ENCODE assay signal across 21 cellular contexts in genomic region chr1:171343727-171344472, GRCh38. TPM values are rescaled to one million over a fixed set of nuclear protein-coding genes. Genes with fewer than 3 reads are reported as not detected.
DNase-seq lines count a peak whose midpoint lies in the region; ATAC-seq and TF ChIP-seq lines count a peak whose summit lies in the region.
"Had no signal": no experiment of that assay in that cellular context is flagged by ENCODE, and none has a peak within 500 bp of the region (broad histone marks: within the 10 kb centered on the region; RNA-seq: fewer than 3 reads in every experiment).

No MANE protein-coding gene starts in this region.

- H3K27me3 Mint-ChIP-seq in activated CD4-positive, alpha-beta T cell treated with anti-CD3 and anti-CD28 coated beads, Interleukin-2, amount 10 ng/mL, durations not matched to agents 24 days and 14 days, result no peaks in the 10 kb centered on the region
- H3K27me3 Mint-ChIP-seq: activated CD4-positive, alpha-beta memory T cell treated with anti-CD3 and anti-CD28 coated beads, Interleukin-2, amount 10 ng/mL, durations not matched to agents 7 days and 5 days; B cell had no signal

- no peak overlapping the region for H3K4me3 Mint-ChIP-seq in activated CD4-positive, alpha-beta T cell treated with anti-CD3 and anti-CD28 coated beads, Interleukin-2, amount 10 ng/mL, durations not matched to agents 24 days and 14 days
- H3K4me3 Mint-ChIP-seq: activated CD4-positive, alpha-beta memory T cell treated with anti-CD3 and anti-CD28 coated beads, Interleukin-2, amount 10 ng/mL, durations not matched to agents 7 days and 5 days; B cell; HFFc6; stimulated activated effector memory CD8-positive, alpha-beta T cell treated with anti-CD3 and anti-CD28 coated beads, Interleukin-12 subunit alpha, Interleukin-12 subunit beta, amount 100 ng/mL, for 72 hours had no signal

- H3K36me3 Mint-ChIP-seq in activated CD4-positive, alpha-beta T cell treated with anti-CD3 and anti-CD28 coated beads, Interleukin-2, amount 10 ng/mL, durations not matched to agents 24 days and 14 days (ENCODE audit: low read depth), result no peaks in the 10 kb centered on the region
- H3K36me3 Mint-ChIP-seq: stimulated activated effector memory CD8-positive, alpha-beta T cell treated with anti-CD3 and anti-CD28 coated beads, Interleukin-12 subunit alpha, Interleukin-12 subunit beta, amount 100 ng/mL, for 72 hours had no signal

- no peaks in the 10 kb centered on the region for H3K4me1 Mint-ChIP-seq in activated CD4-positive, alpha-beta T cell treated with anti-CD3 and anti-CD28 coated beads, Interleukin-2, amount 10 ng/mL, durations not matched to agents 24 days and 14 days
- H3K4me1 Mint-ChIP-seq: activated CD4-positive, alpha-beta memory T cell treated with anti-CD3 and anti-CD28 coated beads, Interleukin-2, amount 10 ng/mL, durations not matched to agents 7 days and 5 days; B cell; stimulated activated effector memory CD8-positive, alpha-beta T cell treated with anti-CD3 and anti-CD28 coated beads, Interleukin-12 subunit alpha, Interleukin-12 subunit beta, amount 100 ng/mL, for 72 hours had no signal

- peaks cover 3% of the 10 kb centered on the region for H3K9me3 Mint-ChIP-seq in activated CD4-positive, alpha-beta T cell treated with anti-CD3 and anti-CD28 coated beads, Interleukin-2, amount 10 ng/mL, durations not matched to agents 24 days and 14 days
- H3K9me3 Mint-ChIP-seq: HFFc6; stimulated activated effector memory CD8-positive, alpha-beta T cell treated with anti-CD3 and anti-CD28 coated beads, Interleukin-12 subunit alpha, Interleukin-12 subunit beta, amount 100 ng/mL, for 72 hours had no signal

- H3K4me1 ChIP-seq in thoracic aorta (ENCODE audit: control insufficient read depth in 1 of 2, low read depth in 2 of 2), result peaks cover 6 to 35% of the 10 kb centered on the region in 2 donors

- DNase-seq in DMS79 treated with DMSO at 0.1 percent for 48 hours (lab: John Stamatoyannopoulos, UW) (peak; percentile 17), DMS79 (lab: John Stamatoyannopoulos, UW) (no peak), left lobe of liver (ENCODE audit: low spot score) (peak; percentile 85), thoracic aorta (ENCODE audit: low spot score) (no peak)
- no peak for DNase-seq in activated CD4-positive, alpha-beta T cell treated with anti-CD3 and anti-CD28 coated beads, Interleukin-2, amount 10 ng/mL, durations not matched to agents 24 days and 14 days
- DNase-seq: activated CD4-positive, alpha-beta memory T cell treated with anti-CD3 and anti-CD28 coated beads, Interleukin-2, amount 10 ng/mL, durations not matched to agents 7 days and 5 days; amygdala; central memory CD4-positive, alpha-beta T cell; COR-L47; glutamatergic neuron; HFFc6; left ventricle myocardium inferior; NCI-H1048; NCI-H526 treated with DMSO at 0.1 percent for 48 hours; stimulated activated CD4-positive, alpha-beta T cell treated with anti-CD3 and anti-CD28 coated beads, Interleukin-2, amount 100 ng/mL, for 24 hours; T1000 had no signal

- peak overlapping the region; percentile 36 to 48 for H3K27ac ChIP-seq in thoracic aorta

- H3K27me3 ChIP-seq in thoracic aorta (replicated peaks; ENCODE audit: insufficient read depth), result no peaks in the 10 kb centered on the region

- intact Hi-C loops in activated CD4-positive, alpha-beta T cell treated with anti-CD3 and anti-CD28 coated beads, Interleukin-2, amount 10 ng/mL, durations not matched to agents 24 days and 14 days (cut with micrococcal nuclease), result no loop called here

- H3K4me3 ChIP-seq in thoracic aorta, result no peak overlapping the region
- H3K4me3 ChIP-seq: left ventricle myocardium inferior had no signal

- no peaks in the 10 kb centered on the region for H3K9me3 ChIP-seq in thoracic aorta

- no peak for TF ChIP-seq CTCF in thoracic aorta (IDR thresholded peaks at IDR 0.05)

- ATAC-seq in SK-N-SH treated with all-trans-retinoic acid at 6 μM for 48 hours (peak; percentile 26; the same call in 2 of the 3 replicates), left lobe of liver (peak; percentile 84), thoracic aorta (ENCODE audit: insufficient number of reproducible peaks, low FRiP score, low read depth) (no peak), HG03571 (IDR thresholded peaks at IDR 0.05; ENCODE audit: unreplicated experiment) (no peak), HG02981 (IDR thresholded peaks at IDR 0.05; ENCODE audit: unreplicated experiment) (no peak)
- ATAC-seq: stimulated activated effector memory CD8-positive, alpha-beta T cell treated with anti-CD3 and anti-CD28 coated beads, Interleukin-12 subunit alpha, Interleukin-12 subunit beta, amount 100 ng/mL, for 72 hours had no signal

- H3K27ac Mint-ChIP-seq in activated CD4-positive, alpha-beta T cell treated with anti-CD3 and anti-CD28 coated beads, Interleukin-2, amount 10 ng/mL, durations not matched to agents 24 days and 14 days, result no peak overlapping the region
- H3K27ac Mint-ChIP-seq: activated CD4-positive, alpha-beta memory T cell treated with anti-CD3 and anti-CD28 coated beads, Interleukin-2, amount 10 ng/mL, durations not matched to agents 7 days and 5 days; B cell; HFFc6; stimulated activated effector memory CD8-positive, alpha-beta T cell treated with anti-CD3 and anti-CD28 coated beads, Interleukin-12 subunit alpha, Interleukin-12 subunit beta, amount 100 ng/mL, for 72 hours had no signal

- H3K36me3 ChIP-seq in thoracic aorta, result no peaks in the 10 kb centered on the region
- H3K36me3 ChIP-seq: left ventricle myocardium inferior had no signal

TF ChIP-seq in SK-N-SH treated with all-trans-retinoic acid at 6 μM for 48 hours, 23 proteins besides CTCF, POLR2A, EP300 and RAD21:
- TF ChIP-seq POU6F1 (CRISPR knock-in tag; IDR thresholded peaks at IDR 0.05; ENCODE audit: borderline replicate concordance, low read depth) (no peak), PPARA (CRISPR knock-in tag; IDR thresholded peaks at IDR 0.05; ENCODE audit: borderline replicate concordance) (no peak), ZNF565 (CRISPR knock-in tag; conservative IDR thresholded peaks at IDR 0.05; ENCODE audit: low read depth) (no peak)

RNA-seq across cellular contexts. Expression of gene FMO4, which starts 29.9 kb away (rescaled TPM):
- 12.7 TPM for total RNA-seq in left lobe of liver
- 10 to 100 TPM; 10.6 to 13.8 TPM for total RNA-seq in thoracic aorta
- 1.0 and 1.8 TPM in 2 replicates for total RNA-seq in activated CD4-positive, alpha-beta T cell treated with anti-CD3 and anti-CD28 coated beads, Interleukin-2, amount 10 ng/mL, durations not matched to agents 24 days and 14 days

Comparison
In these comparisons a context has a peak if more than half of its experiments do, and no peak if none do; other contexts are left out.
1. DNase-seq: peak in DMS79 treated with DMSO at 0.1 percent for 48 hours (single experiment) and left lobe of liver (single experiment); none in DMS79 (single experiment), thoracic aorta (single experiment) and activated CD4-positive, alpha-beta T cell treated with anti-CD3 and anti-CD28 coated beads, Interleukin-2, amount 10 ng/mL, durations not matched to agents 24 days and 14 days (single experiment).
2. ATAC-seq: peak in SK-N-SH treated with all-trans-retinoic acid at 6 μM for 48 hours (single experiment) and left lobe of liver (single experiment); none in thoracic aorta (single experiment), HG03571 (single experiment) and HG02981 (single experiment).